Comparison of ENCODE assay signal across 15 cellular contexts in genomic region chr18:61379827-61380226, GRCh38. TPM values are rescaled to one million over a fixed set of nuclear protein-coding genes. Genes with fewer than 3 reads are reported as not detected.
DNase-seq lines count a peak whose midpoint lies in the region; ATAC-seq and TF ChIP-seq lines count a peak whose summit lies in the region.
"Had no signal": no experiment of that assay in that cellular context is flagged by ENCODE, and none has a peak within 500 bp of the region (broad histone marks: within the 10 kb centered on the region; RNA-seq: fewer than 3 reads in every experiment).

No MANE protein-coding gene starts in this region.

- no peak overlapping the region for H3K27ac Mint-ChIP-seq in type B pancreatic cell
- H3K27ac Mint-ChIP-seq in activated T-cell treated with anti-CD3 and anti-CD28 coated beads, Interleukin-2, amount 50 U/mL, for 24 hours, result no peak overlapping the region
- H3K27ac Mint-ChIP-seq: CD4-positive, CD25-positive, alpha-beta regulatory T cell had no signal

- no peak for ATAC-seq in GM21526 (IDR thresholded peaks at IDR 0.05; ENCODE audit: low FRiP score, unreplicated experiment)
- ATAC-seq: GM12878, HCT116 had no signal

- peak; percentile 11 for DNase-seq in NCI-H748 (lab: John Stamatoyannopoulos, UW; ENCODE audit: unreplicated experiment)
- no peak for DNase-seq in NCI-H748 treated with DMSO at 0.1 percent for 48 hours (lab: John Stamatoyannopoulos, UW)
- DNase-seq in NCI-H69 (lab: John Stamatoyannopoulos, UW), result peak; percentile 50
- DNase-seq in midbrain (lab: John Stamatoyannopoulos, UW), result peak; percentile 7
- no peak for DNase-seq in type B pancreatic cell (ENCODE audit: extremely low spot score, unreplicated experiment)
- no peak for DNase-seq in activated T-cell treated with anti-CD3 and anti-CD28 coated beads, Interleukin-2, amount 50 U/mL, for 24 hours
- DNase-seq: ACHN; Calu3; CD4-positive, CD25-positive, alpha-beta regulatory T cell; DMS79 had no signal

- H3K9me3 Mint-ChIP-seq in type B pancreatic cell, result no peaks in the 10 kb centered on the region
- H3K9me3 Mint-ChIP-seq in activated T-cell treated with anti-CD3 and anti-CD28 coated beads, Interleukin-2, amount 50 U/mL, for 24 hours, result no peaks in the 10 kb centered on the region

- peak; percentile 24 for TF ChIP-seq CTCF in type B pancreatic cell (conservative IDR thresholded peaks at IDR 0.05)

- no peak overlapping the region for H3K4me3 Mint-ChIP-seq in type B pancreatic cell
- H3K4me3 Mint-ChIP-seq in activated T-cell treated with anti-CD3 and anti-CD28 coated beads, Interleukin-2, amount 50 U/mL, for 24 hours, result no peak overlapping the region
- H3K4me3 Mint-ChIP-seq: CD4-positive, CD25-positive, alpha-beta regulatory T cell had no signal

- peaks cover 3% of the 10 kb centered on the region for H3K27me3 Mint-ChIP-seq in type B pancreatic cell
- no peaks in the 10 kb centered on the region for H3K27me3 Mint-ChIP-seq in activated T-cell treated with anti-CD3 and anti-CD28 coated beads, Interleukin-2, amount 50 U/mL, for 24 hours
- H3K27me3 Mint-ChIP-seq: CD4-positive, CD25-positive, alpha-beta regulatory T cell had no signal

- H3K4me1 Mint-ChIP-seq in type B pancreatic cell (ENCODE audit: unreplicated experiment), result no peaks in the 10 kb centered on the region
- H3K4me1 Mint-ChIP-seq in activated T-cell treated with anti-CD3 and anti-CD28 coated beads, Interleukin-2, amount 50 U/mL, for 24 hours (ENCODE audit: low read depth), result no peaks in the 10 kb centered on the region
- H3K4me1 Mint-ChIP-seq: CD4-positive, CD25-positive, alpha-beta regulatory T cell had no signal

- no peaks in the 10 kb centered on the region for H3K36me3 Mint-ChIP-seq in type B pancreatic cell
- H3K36me3 Mint-ChIP-seq in activated T-cell treated with anti-CD3 and anti-CD28 coated beads, Interleukin-2, amount 50 U/mL, for 24 hours (ENCODE audit: low read depth), result no peaks in the 10 kb centered on the region
- H3K36me3 Mint-ChIP-seq: CD4-positive, CD25-positive, alpha-beta regulatory T cell had no signal

RNA-seq across cellular contexts. Expression of gene CDH20, which starts 46.6 kb away (rescaled TPM):
- total RNA-seq in type B pancreatic cell (ENCODE audit: low replicate concordance), result 0.86 and 1.6 TPM in 2 replicates
- total RNA-seq: A172, Calu3, G401, GM12878 had no signal

Comparison
In these comparisons a context has a peak if more than half of its experiments do, and no peak if none do; other contexts are left out.
1. DNase-seq: peak in NCI-H748 (single experiment), NCI-H69 (single experiment) and midbrain (single experiment); none in NCI-H748 treated with DMSO at 0.1 percent for 48 hours (single experiment), type B pancreatic cell (single experiment) and activated T-cell treated with anti-CD3 and anti-CD28 coated beads, Interleukin-2, amount 50 U/mL, for 24 hours (single experiment).